ENCODE assay signal across 22 cellular contexts in genomic region chr5:143544606-143545005, GRCh38.
"Had no signal": no experiment of that assay in that cellular context is flagged by ENCODE, and none has a peak within 500 bp of the region (broad histone marks: within the 10 kb centered on the region; RNA-seq: fewer than 3 reads in every experiment).

No MANE protein-coding gene starts in this region.

- ATAC-seq: activated T-helper 17 cell treated with anti-CD3 and anti-CD28 coated beads, Interleukin-2, amount 50 U/mL, for 72 hours; T-cell had no signal

- H3K4me2 ChIP-seq: KMS-11 had no signal

- DNase-seq: activated CD4-positive, alpha-beta memory T cell treated with anti-CD3 and anti-CD28 coated beads, Interleukin-2, amount 10 ng/mL, durations not matched to agents 7 days and 5 days; activated CD4-positive, alpha-beta T cell treated with anti-CD3 and anti-CD28 coated beads, Interleukin-2, amount 50 U/mL, for 1 hour; activated CD4-positive, CD25-positive, alpha-beta regulatory T cell; activated gamma-delta T cell; activated naive CD4-positive, alpha-beta T cell treated with anti-CD3 and anti-CD28 coated beads for 36 hours; activated T-cell treated with anti-CD3 and anti-CD28 coated beads for 4 hours; activated T-cell treated with anti-CD3 and anti-CD28 coated beads, Interleukin-2, amount 50 U/mL, for 48 hours; amygdala; MG63; MV-4-11; NCI-H1092 treated with DMSO at 0.1 percent for 48 hours; NCI-H1417 treated with DMSO at 0.1 percent for 48 hours; NCI-H1694; NCI-H2029 treated with DMSO at 0.1 percent for 48 hours; NCI-H510A treated with DMSO at 0.1 percent for 48 hours; NCI-H69; SHP77 treated with DMSO at 0.1 percent for 48 hours; T-cell; T-helper 2 cell; T1000 had no signal

- H3K36me3 ChIP-seq: MG63 had no signal

- H3K4me3 ChIP-seq: MG63 had no signal

- H3K27me3 ChIP-seq: MG63 had no signal

- H3K9ac ChIP-seq: KMS-11 had no signal

- H3K27ac ChIP-seq: KMS-11 had no signal
